ENCODE assay signal across 11 cellular contexts in the genomic region with DNA sequence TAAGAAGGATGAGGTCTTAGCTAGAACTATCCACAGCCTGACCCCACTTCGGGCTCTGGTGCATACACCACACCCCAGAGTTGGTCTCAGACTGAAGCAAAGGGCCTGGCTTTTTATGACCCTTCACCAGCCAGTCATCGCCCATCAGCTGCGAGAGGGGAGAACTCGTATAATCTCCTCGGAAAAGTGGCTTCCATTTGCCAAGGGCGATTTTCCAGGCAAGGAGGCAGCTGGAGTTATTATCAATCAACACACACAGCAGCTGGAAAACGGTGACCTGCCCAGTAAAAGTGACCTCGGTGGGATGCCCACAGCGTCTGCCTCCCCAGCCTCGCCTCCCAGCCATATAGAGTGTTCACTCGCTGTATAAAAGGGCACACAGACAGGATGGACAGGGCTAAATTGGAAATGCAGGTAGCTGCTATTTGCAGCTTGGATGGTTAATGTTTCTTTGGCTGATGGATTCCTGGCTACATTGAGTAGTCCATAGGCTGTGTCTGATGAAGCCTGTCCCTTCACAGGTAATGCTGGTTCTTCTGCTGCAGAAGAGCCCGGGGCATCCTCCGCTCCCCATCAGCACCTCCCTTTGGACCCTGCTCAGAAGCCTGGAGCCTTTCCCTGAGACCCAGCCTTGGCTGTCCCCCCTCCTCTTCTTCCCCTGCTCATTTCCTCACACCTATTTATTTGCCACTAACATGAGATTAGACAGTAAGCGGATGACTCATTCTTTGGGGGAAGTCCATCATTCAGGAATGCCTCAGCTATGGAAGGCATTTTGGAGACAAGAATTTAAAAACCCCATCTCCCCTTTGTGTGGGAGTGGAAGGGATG. TPM values are rescaled to one million over a fixed set of nuclear protein-coding genes. Genes with fewer than 3 reads are reported as not detected.
A peak's percentile ranks its signal among the peaks of the same experiment; 100 is the strongest.
DNase-seq lines count a peak whose midpoint lies in the region; ATAC-seq lines count a peak whose summit lies in the region.
"Had no signal": no experiment of that assay in that cellular context is flagged by ENCODE, and none has a peak within 500 bp of the region (broad histone marks: within the 10 kb centered on the region; RNA-seq: fewer than 3 reads in every experiment).

No MANE protein-coding gene starts in this region.

- peak; percentile 82 for DNase-seq in AG20443 (ENCODE audit: low spot score)
- peak; percentile 21 for DNase-seq in LoVo (ENCODE audit: low spot score)
- DNase-seq in dermis blood vessel endothelial cell: peak; percentile 39
- peak; percentile 42 to 56 for DNase-seq in lung microvascular endothelial cell (ENCODE audit: low read depth in 2 of 2)
- DNase-seq in effector CD8-positive, alpha-beta T cell (lab: John Stamatoyannopoulos, UW): no peak
- no peak for DNase-seq in NCI-H2029 (lab: John Stamatoyannopoulos, UW)
- DNase-seq in activated T-cell treated with anti-CD3 and anti-CD28 coated beads, Interleukin-2, amount 50 U/mL, for 48 hours: no peak
- DNase-seq: DMS153; Karpas-422; naive thymus-derived CD4-positive, alpha-beta T cell had no signal

- no peak for ATAC-seq in GM21447 (IDR thresholded peaks at IDR 0.05; ENCODE audit: unreplicated experiment)
- ATAC-seq: naive thymus-derived CD4-positive, alpha-beta T cell had no signal

RNA-seq across cellular contexts. Expression of gene TMEM186, which starts 45.7 kb away (rescaled TPM):
- total RNA-seq in dermis blood vessel endothelial cell: 6.1 and 9.0 TPM in 2 replicates
- total RNA-seq in lung microvascular endothelial cell: 4.1 and 4.8 TPM in 2 replicates

RNA-seq across cellular contexts. Expression of gene PMM2, which starts 45.9 kb away (rescaled TPM):
- total RNA-seq in dermis blood vessel endothelial cell (26.2 and 34.6 TPM in 2 replicates), lung microvascular endothelial cell (13.5 and 16.5 TPM in 2 replicates)

Comparison
In these comparisons a context has a peak if more than half of its experiments do, and no peak if none do; other contexts are left out.
1. DNase-seq: peak in AG20443 (single experiment), LoVo (single experiment), dermis blood vessel endothelial cell (single experiment) and lung microvascular endothelial cell (2 of 2); none in effector CD8-positive, alpha-beta T cell (single experiment), NCI-H2029 (single experiment) and activated T-cell treated with anti-CD3 and anti-CD28 coated beads, Interleukin-2, amount 50 U/mL, for 48 hours (0 of 2).